Comparison of ENCODE assay signal across 11 cellular contexts in genomic region chr6:137240168-137240567, GRCh38. TPM values are rescaled to one million over a fixed set of nuclear protein-coding genes. Genes with fewer than 3 reads are reported as not detected.
DNase-seq lines count a peak whose midpoint lies in the region; ATAC-seq and TF ChIP-seq lines count a peak whose summit lies in the region.
"Had no signal": no experiment of that assay in that cellular context is flagged by ENCODE, and none has a peak within 500 bp of the region (broad histone marks: within the 10 kb centered on the region; RNA-seq: fewer than 3 reads in every experiment).

No MANE protein-coding gene starts in this region.

- H3K36me3 ChIP-seq in brain microvascular endothelial cell (replicated peaks) = no peaks in the 10 kb centered on the region
- no peaks in the 10 kb centered on the region for H3K36me3 ChIP-seq in left lung
- no peaks in the 10 kb centered on the region for H3K36me3 ChIP-seq in aorta (ENCODE audit: control insufficient read depth in 1 of 2, insufficient read depth in 2 of 2, low read length in 1 of 2)

- H3K27me3 ChIP-seq in brain microvascular endothelial cell (replicated peaks) (no peaks in the 10 kb centered on the region), left lung (no peaks in the 10 kb centered on the region), aorta (ENCODE audit: control insufficient read depth in 1 of 2, insufficient read depth in 2 of 2, low read length in 1 of 2) (no peaks in the 10 kb centered on the region)

- ATAC-seq in left lung = peak; percentile 67
- ATAC-seq in aorta (ENCODE audit: low FRiP score) = peak; percentile 65
- no peak for ATAC-seq in HG03025 (IDR thresholded peaks at IDR 0.05; ENCODE audit: low FRiP score, unreplicated experiment)

- peak; percentile 21 for DNase-seq in NK-92 treated with Interleukin-12 subunit alpha and Interleukin-12 subunit beta, amount 100 ng/mL, for 24 hours (lab: John Stamatoyannopoulos, UW)
- DNase-seq in NK-92 (lab: John Stamatoyannopoulos, UW; ENCODE audit: unreplicated experiment) = no peak
- peak; percentile 65 for DNase-seq in brain microvascular endothelial cell
- DNase-seq in left lung = peak; percentile 82 to 83
- DNase-seq in aorta = peak in 1 of 2 donors; percentile 79
- DNase-seq in effector CD4-positive, alpha-beta T cell = no peak
- DNase-seq in NCI-H2081 treated with DMSO at 0.1 percent for 48 hours (lab: John Stamatoyannopoulos, UW) = no peak
- DNase-seq: activated T-cell treated with anti-CD3 and anti-CD28 coated beads, Interleukin-2, amount 50 U/mL, for 48 hours; naive B cell had no signal

- H3K27ac ChIP-seq in brain microvascular endothelial cell (no peak overlapping the region), left lung (peak overlapping the region; percentile 34 to 81), aorta (ENCODE audit: low read depth in 1 of 2, low read length in 2 of 2) (no peak overlapping the region)
- H3K27ac ChIP-seq: 22Rv1 had no signal

- H3K9me3 ChIP-seq in left lung (no peaks in the 10 kb centered on the region), aorta (ENCODE audit: control insufficient read depth, low read length) (no peaks in the 10 kb centered on the region)

- 24 to 35% methylated on average over 1 of the region's 1 CpG for WGBS in aorta, 2 donors

- in situ Hi-C loops in brain microvascular endothelial cell (cut with HindIII; ENCODE audit: low pct_ligation_motif_present, low sequenced_read_pairs) = no loop called here

- peaks cover 20 to 61% of the 10 kb centered on the region in 2 donors for H3K4me1 ChIP-seq in left lung
- peaks cover 4% of the 10 kb centered on the region in 2 donors for H3K4me1 ChIP-seq in aorta (ENCODE audit: control insufficient read depth in 1 of 2, insufficient read depth in 2 of 2, low read length in 2 of 2)

- H3K4me3 ChIP-seq in brain microvascular endothelial cell (ENCODE audit: low read depth, low read length) (no peak overlapping the region), left lung (no peak overlapping the region), aorta (ENCODE audit: low read length in 2 of 2) (no peak overlapping the region)

- TF ChIP-seq CTCF in brain microvascular endothelial cell (IDR thresholded peaks at IDR 0.05; ENCODE audit: low read depth, low read length, missing control alignments) (no peak), left lung (IDR thresholded peaks at IDR 0.05) (no peak)

- intact Hi-C loops in left lung (cut with DNase I) = no loop called here
- intact Hi-C loops in aorta (cut with DNase I) = no loop called here

RNA-seq across cellular contexts. Expression of gene IFNGR1, which starts 21.0 kb away (rescaled TPM):
- total RNA-seq in left lung (100 to 1,000 TPM; 131 to 171 TPM), aorta (10 to 100 TPM; 64.4 to 82.8 TPM)
- polyA plus RNA-seq in aorta = 10 to 100 TPM; 46.1 to 59.5 TPM

Comparison
In these comparisons a context has a peak if more than half of its experiments do, and no peak if none do; other contexts are left out.
1. DNase-seq: peak in NK-92 treated with Interleukin-12 subunit alpha and Interleukin-12 subunit beta, amount 100 ng/mL, for 24 hours (single experiment), brain microvascular endothelial cell (single experiment) and left lung (2 of 2); none in NK-92 (single experiment), effector CD4-positive, alpha-beta T cell (single experiment) and NCI-H2081 treated with DMSO at 0.1 percent for 48 hours (single experiment).
2. H3K27ac ChIP-seq: peak in left lung (2 of 2); none in brain microvascular endothelial cell (single experiment) and aorta (0 of 2).